ENCODE assay signal across 1 cellular context in genomic region chr5:181267922-181268321, GRCh38.
TF ChIP-seq lines count a peak whose summit lies in the region.

No MANE protein-coding gene starts in this region.

TF ChIP-seq in HEK293, 187 proteins besides CTCF, POLR2A, EP300 and RAD21:
- TF ChIP-seq ZNF157 (tag by site-specific recombination; IDR thresholded peaks at IDR 0.05): 0 out of 2 replicates have a peak, but pooled peaks have one; percentile 36
